ENCODE assay signal across 10 cellular contexts in genomic region chr22:41411021-41411851, GRCh38. TPM values are rescaled to one million over a fixed set of nuclear protein-coding genes. Genes with fewer than 3 reads are reported as not detected.
DNase-seq lines count a peak whose midpoint lies in the region; ATAC-seq and TF ChIP-seq lines count a peak whose summit lies in the region.
"Had no signal": no experiment of that assay in that cellular context is flagged by ENCODE, and none has a peak within 500 bp of the region (broad histone marks: within the 10 kb centered on the region; RNA-seq: fewer than 3 reads in every experiment).

No MANE protein-coding gene starts in this region.

- no peaks in the 10 kb centered on the region for H3K9me3 Mint-ChIP-seq in stimulated activated naive CD8-positive, alpha-beta T cell treated with anti-CD3 and anti-CD28 coated beads, Interleukin-15, Interleukin-2, amounts not matched to agents 100 ng/mL and 50 ng/mL, for 24 hours
- H3K9me3 Mint-ChIP-seq in effector memory CD8-positive, alpha-beta T cell = no peaks in the 10 kb centered on the region
- H3K9me3 Mint-ChIP-seq in neural crest cell = no peaks in the 10 kb centered on the region

- no peak for TF ChIP-seq CTCF in neural crest cell (conservative IDR thresholded peaks at IDR 0.05)

- ATAC-seq in stimulated activated naive CD8-positive, alpha-beta T cell treated with anti-CD3 and anti-CD28 coated beads, Interleukin-15, Interleukin-2, amounts not matched to agents 100 U/mL and 50 U/mL, for 24 hours = no peak
- no peak for ATAC-seq in effector memory CD8-positive, alpha-beta T cell (replicated peaks)
- ATAC-seq in HG02870 (IDR thresholded peaks at IDR 0.05; ENCODE audit: unreplicated experiment) = no peak

- H3K4me3 Mint-ChIP-seq in stimulated activated naive CD8-positive, alpha-beta T cell treated with anti-CD3 and anti-CD28 coated beads, Interleukin-15, Interleukin-2, amounts not matched to agents 100 ng/mL and 50 ng/mL, for 24 hours = peak overlapping the region; percentile 11
- H3K4me3 Mint-ChIP-seq in effector memory CD8-positive, alpha-beta T cell = peak overlapping the region in 1 of 2 donors; percentile 37
- H3K4me3 Mint-ChIP-seq in neural crest cell = peak overlapping the region; percentile 79

- peaks cover 6% of the 10 kb centered on the region for H3K36me3 Mint-ChIP-seq in stimulated activated naive CD8-positive, alpha-beta T cell treated with anti-CD3 and anti-CD28 coated beads, Interleukin-15, Interleukin-2, amounts not matched to agents 100 ng/mL and 50 ng/mL, for 24 hours (ENCODE audit: low read depth)
- peaks cover 22% of the 10 kb centered on the region for H3K36me3 Mint-ChIP-seq in effector memory CD8-positive, alpha-beta T cell (ENCODE audit: insufficient read depth)
- H3K36me3 Mint-ChIP-seq in neural crest cell (ENCODE audit: low read depth) = no peaks in the 10 kb centered on the region

- H3K4me1 Mint-ChIP-seq in stimulated activated naive CD8-positive, alpha-beta T cell treated with anti-CD3 and anti-CD28 coated beads, Interleukin-15, Interleukin-2, amounts not matched to agents 100 ng/mL and 50 ng/mL, for 24 hours (ENCODE audit: low read depth) = peaks cover 35% of the 10 kb centered on the region
- peaks cover 21 to 23% of the 10 kb centered on the region in 2 donors for H3K4me1 Mint-ChIP-seq in effector memory CD8-positive, alpha-beta T cell (ENCODE audit: low read depth in 2 of 2)
- peaks cover 23% of the 10 kb centered on the region for H3K4me1 Mint-ChIP-seq in neural crest cell

- peak overlapping the region; percentile 87 for H3K27ac Mint-ChIP-seq in stimulated activated naive CD8-positive, alpha-beta T cell treated with anti-CD3 and anti-CD28 coated beads, Interleukin-15, Interleukin-2, amounts not matched to agents 100 ng/mL and 50 ng/mL, for 24 hours
- H3K27ac Mint-ChIP-seq in effector memory CD8-positive, alpha-beta T cell = peak overlapping the region; percentile 99 to 100
- H3K27ac Mint-ChIP-seq in neural crest cell (ENCODE audit: unreplicated experiment) = peak overlapping the region; percentile 5

- no peak for DNase-seq in stimulated activated naive CD8-positive, alpha-beta T cell treated with anti-CD3 and anti-CD28 coated beads, Interleukin-15, Interleukin-2, amounts not matched to agents 100 U/mL and 50 U/mL, for 24 hours
- DNase-seq in effector memory CD8-positive, alpha-beta T cell = no peak
- DNase-seq in neural crest cell (ENCODE audit: low read depth, low spot score) (no peak), NCI-H2196 treated with DMSO at 0.1 percent for 48 hours (lab: John Stamatoyannopoulos, UW; ENCODE audit: unreplicated experiment) (no peak)
- no peak for DNase-seq in stimulated activated CD4-positive, alpha-beta T cell treated with anti-CD3 and anti-CD28 coated beads, Interleukin-2, amount 100 ng/mL, for 24 hours
- no peak for DNase-seq in activated CD4-positive, CD25-positive, alpha-beta regulatory T cell (lab: John Stamatoyannopoulos, UW)
- DNase-seq: Karpas-422, T-helper 9 cell had no signal

- no peaks in the 10 kb centered on the region for H3K27me3 Mint-ChIP-seq in stimulated activated naive CD8-positive, alpha-beta T cell treated with anti-CD3 and anti-CD28 coated beads, Interleukin-15, Interleukin-2, amounts not matched to agents 100 ng/mL and 50 ng/mL, for 24 hours
- H3K27me3 Mint-ChIP-seq in effector memory CD8-positive, alpha-beta T cell = no peaks in the 10 kb centered on the region
- no peaks in the 10 kb centered on the region for H3K27me3 Mint-ChIP-seq in neural crest cell (ENCODE audit: low read depth)

RNA-seq across cellular contexts. Expression of gene TEF, which starts 29.5 kb away (rescaled TPM):
- total RNA-seq in neural crest cell = 9.3 and 13.6 TPM in 2 replicates

RNA-seq across cellular contexts. Expression of gene TOB2, which starts 35.4 kb away (rescaled TPM):
- total RNA-seq in neural crest cell = 47.7 and 50.8 TPM in 2 replicates

RNA-seq across cellular contexts. Expression of gene PHF5A, which starts 57.3 kb away (rescaled TPM):
- total RNA-seq in neural crest cell = 81.8 and 88.9 TPM in 2 replicates

RNA-seq across cellular contexts. Expression of gene ACO2, which starts 57.7 kb away (rescaled TPM):
- total RNA-seq in neural crest cell = 71.6 and 80.6 TPM in 2 replicates

Comparison
In these comparisons a context has a peak if more than half of its experiments do, and no peak if none do; other contexts are left out.
1. H3K27ac Mint-ChIP-seq: peak in every context shown above with its lines; median percentile 100 in effector memory CD8-positive, alpha-beta T cell; 87 in stimulated activated naive CD8-positive, alpha-beta T cell treated with anti-CD3 and anti-CD28 coated beads, Interleukin-15, Interleukin-2, amounts not matched to agents 100 ng/mL and 50 ng/mL, for 24 hours; 5 in neural crest cell.